In genomic region chr14:99001241-99001640, GRCh38 we compare ENCODE assay signal across 20 cellular contexts.
"Had no signal": no experiment of that assay in that cellular context is flagged by ENCODE, and none has a peak within 500 bp of the region (broad histone marks: within the 10 kb centered on the region; RNA-seq: fewer than 3 reads in every experiment).

No MANE protein-coding gene starts in this region.

- H3K36me3 ChIP-seq: breast epithelium, MG63, Peyer's patch, WERI-Rb-1 had no signal

- H3K27me3 ChIP-seq: breast epithelium, MG63, Peyer's patch had no signal

- DNase-seq: activated CD4-positive, alpha-beta T cell treated with anti-CD3 and anti-CD28 coated beads for 4 hours; activated CD8-positive, alpha-beta T cell treated with anti-CD3 and anti-CD28 coated beads for 36 hours; activated naive CD4-positive, alpha-beta T cell; activated T-cell treated with anti-CD3 and anti-CD28 coated beads for 4 hours; aorta; caudate nucleus; MG63; MV-4-11; NCI-H1105; NCI-H1436; NCI-H187; NCI-H2081; NCI-H446; NCI-H524; Peyer's patch; SHP77 treated with DMSO at 0.1 percent for 48 hours; T-helper 1 cell; WERI-Rb-1 had no signal

- H3K9me3 ChIP-seq: breast epithelium, MG63, Peyer's patch had no signal

- H3K4me1 Mint-ChIP-seq: activated naive CD4-positive, alpha-beta T cell treated with anti-CD3 and anti-CD28 coated beads, Interleukin-2, amount 50 U/mL, for 24 hours had no signal

- H3K4me3 Mint-ChIP-seq: activated CD8-positive, alpha-beta T cell treated with anti-CD3 and anti-CD28 coated beads for 36 hours; activated naive CD4-positive, alpha-beta T cell treated with anti-CD3 and anti-CD28 coated beads, Interleukin-2, amount 50 U/mL, for 24 hours had no signal

- H3K27me3 Mint-ChIP-seq: activated CD8-positive, alpha-beta T cell treated with anti-CD3 and anti-CD28 coated beads for 36 hours; activated naive CD4-positive, alpha-beta T cell treated with anti-CD3 and anti-CD28 coated beads, Interleukin-2, amount 50 U/mL, for 24 hours had no signal

- H3K27ac ChIP-seq: breast epithelium, Peyer's patch, WERI-Rb-1 had no signal

- H3K4me1 ChIP-seq: breast epithelium had no signal

- H3K9me3 Mint-ChIP-seq: activated CD8-positive, alpha-beta T cell treated with anti-CD3 and anti-CD28 coated beads for 36 hours; activated naive CD4-positive, alpha-beta T cell treated with anti-CD3 and anti-CD28 coated beads, Interleukin-2, amount 50 U/mL, for 24 hours had no signal

- H3K4me3 ChIP-seq: breast epithelium, MG63, Peyer's patch had no signal

- H3K27ac Mint-ChIP-seq: activated CD8-positive, alpha-beta T cell treated with anti-CD3 and anti-CD28 coated beads for 36 hours; activated naive CD4-positive, alpha-beta T cell treated with anti-CD3 and anti-CD28 coated beads, Interleukin-2, amount 50 U/mL, for 24 hours had no signal
